8 cellular contexts compared by ENCODE assay signal in genomic region chr11:112024778-112025678, GRCh38. TPM values are rescaled to one million over a fixed set of nuclear protein-coding genes. Genes with fewer than 3 reads are reported as not detected.
A peak's percentile ranks its signal among the peaks of the same experiment; 100 is the strongest.
DNase-seq lines count a peak whose midpoint lies in the region; ATAC-seq and TF ChIP-seq lines count a peak whose summit lies in the region.

TSS of gene DLAT (plus strand) at chr11:112025408. CDS start at chr11:112025473, 65 bp downstream.

- no peaks in the 10 kb centered on the region for H3K9me3 ChIP-seq in GM23248 (ENCODE audit: low read depth)

- H3K4me1 Mint-ChIP-seq in natural killer cell treated with Interleukin-12 subunit alpha and Interleukin-12 subunit beta and Interleukin-15 and Interleukin-18, amount 100 ng/mL, for 72 hours (ENCODE audit: low read depth in 2 of 2) = peaks cover 17 to 18% of the 10 kb centered on the region in 2 donors
- H3K4me1 Mint-ChIP-seq in stimulated activated naive CD8-positive, alpha-beta T cell treated with anti-CD3 and anti-CD28 coated beads, Interleukin-15, Interleukin-2, amounts not matched to agents 100 ng/mL and 50 ng/mL, for 24 hours (ENCODE audit: low read depth) = peaks cover 28% of the 10 kb centered on the region

- peak within 1 kb of the TSS; percentile 98 for H3K4me3 Mint-ChIP-seq in natural killer cell treated with Interleukin-12 subunit alpha and Interleukin-12 subunit beta and Interleukin-15 and Interleukin-18, amount 100 ng/mL, for 72 hours
- H3K4me3 Mint-ChIP-seq in stimulated activated naive CD8-positive, alpha-beta T cell treated with anti-CD3 and anti-CD28 coated beads, Interleukin-15, Interleukin-2, amounts not matched to agents 100 ng/mL and 50 ng/mL, for 24 hours = peak within 1 kb of the TSS; percentile 99

- in situ Hi-C loops in GM23248 (cut with MboI) = no loop called here

- H3K27me3 ChIP-seq in GM23248 (replicated peaks; ENCODE audit: insufficient read depth) = no peaks in the 10 kb centered on the region

- peaks cover 11% of the 10 kb centered on the region for H3K79me2 ChIP-seq in GM23248 (ENCODE audit: insufficient read depth)

- H3K27me3 Mint-ChIP-seq in natural killer cell treated with Interleukin-12 subunit alpha and Interleukin-12 subunit beta and Interleukin-15 and Interleukin-18, amount 100 ng/mL, for 72 hours = no peaks in the 10 kb centered on the region
- H3K27me3 Mint-ChIP-seq in stimulated activated naive CD8-positive, alpha-beta T cell treated with anti-CD3 and anti-CD28 coated beads, Interleukin-15, Interleukin-2, amounts not matched to agents 100 ng/mL and 50 ng/mL, for 24 hours = no peaks in the 10 kb centered on the region

- TF ChIP-seq CTCF in fibroblast of pulmonary artery (IDR thresholded peaks at IDR 0.05; ENCODE audit: low read length, missing control alignments) = no peak

- peak within 1 kb of the TSS; percentile 94 to 99 for H3K27ac Mint-ChIP-seq in natural killer cell treated with Interleukin-12 subunit alpha and Interleukin-12 subunit beta and Interleukin-15 and Interleukin-18, amount 100 ng/mL, for 72 hours
- H3K27ac Mint-ChIP-seq in stimulated activated naive CD8-positive, alpha-beta T cell treated with anti-CD3 and anti-CD28 coated beads, Interleukin-15, Interleukin-2, amounts not matched to agents 100 ng/mL and 50 ng/mL, for 24 hours = peak within 1 kb of the TSS; percentile 99

- no peaks in the 10 kb centered on the region for H4K20me1 ChIP-seq in GM23248 (ENCODE audit: insufficient read depth)

- H2AFZ ChIP-seq in GM23248 = peak within 1 kb of the TSS; percentile 99

- H3K9me2 ChIP-seq in GM23248 (ENCODE audit: insufficient read depth) = no peaks in the 10 kb centered on the region

- peaks cover 5% of the 10 kb centered on the region; the same call in 1 of the 2 replicates for H3K36me3 ChIP-seq in GM23248 (ENCODE audit: low read depth)

- peak within 1 kb of the TSS; percentile 82 for H3K4me2 ChIP-seq in GM23248 (ENCODE audit: unreplicated experiment)

- H3K4me1 ChIP-seq in GM23248 (ENCODE audit: insufficient read depth) = 0 out of 2 replicates have a peak, but pooled peaks cover 6% of the 10 kb centered on the region

- WGBS in GM23248 (ENCODE audit: low coverage in 1 of 2, low lambda C conversion rate in 2 of 2, missing lambda C conversion rate in 2 of 2), 2 experiments = 1% methylated on average over 61 to 68 of the region's 71 CpGs

- DNase-seq in Daoy (ENCODE audit: low read depth) (peak; percentile 83), GM23248 (peak; percentile 90), Kasumi-1 (lab: John Stamatoyannopoulos, UW) (peak; percentile 77 to 91), RPMI8226 (peak; percentile 96), fibroblast of pulmonary artery (ENCODE audit: low read depth) (peak; percentile 83)
- DNase-seq in activated T-helper 1 cell treated with anti-CD3 and anti-CD28 coated beads, Interleukin-2, amount 50 U/mL, for 16 hours (ENCODE audit: low read depth in 1 of 2, low spot score in 1 of 2) = peak; percentile 63 to 68
- DNase-seq in natural killer cell treated with Interleukin-12 subunit alpha and Interleukin-12 subunit beta and Interleukin-15 and Interleukin-18, amount 100 ng/mL, for 72 hours (ENCODE audit: low spot score) = peak; percentile 91

- peak within 1 kb of the TSS; percentile 50 for H3K27ac ChIP-seq in GM23248

- H3K4me3 ChIP-seq in GM23248 (peak within 1 kb of the TSS; percentile 94), fibroblast of pulmonary artery (replicated peaks; ENCODE audit: low read depth, low read length) (peak within 1 kb of the TSS; percentile 89)

- peak within 1 kb of the TSS; percentile 86 for H3K9ac ChIP-seq in GM23248

- no peaks in the 10 kb centered on the region for H3K9me3 Mint-ChIP-seq in natural killer cell treated with Interleukin-12 subunit alpha and Interleukin-12 subunit beta and Interleukin-15 and Interleukin-18, amount 100 ng/mL, for 72 hours
- no peaks in the 10 kb centered on the region for H3K9me3 Mint-ChIP-seq in stimulated activated naive CD8-positive, alpha-beta T cell treated with anti-CD3 and anti-CD28 coated beads, Interleukin-15, Interleukin-2, amounts not matched to agents 100 ng/mL and 50 ng/mL, for 24 hours

- peaks cover 19% of the 10 kb centered on the region; the same call in 1 of the 2 replicates for H3F3A ChIP-seq in GM23248 (ENCODE audit: insufficient read depth)

- peak; percentile 95 for ATAC-seq in natural killer cell treated with Interleukin-12 subunit alpha and Interleukin-12 subunit beta and Interleukin-15 and Interleukin-18, amount 100 ng/mL, for 72 hours

- peaks cover 5% of the 10 kb centered on the region for H3K36me3 Mint-ChIP-seq in natural killer cell treated with Interleukin-12 subunit alpha and Interleukin-12 subunit beta and Interleukin-15 and Interleukin-18, amount 100 ng/mL, for 72 hours
- H3K36me3 Mint-ChIP-seq in stimulated activated naive CD8-positive, alpha-beta T cell treated with anti-CD3 and anti-CD28 coated beads, Interleukin-15, Interleukin-2, amounts not matched to agents 100 ng/mL and 50 ng/mL, for 24 hours (ENCODE audit: low read depth) = peaks cover 34% of the 10 kb centered on the region

RNA-seq across cellular contexts. Expression of gene DLAT, which starts in this region (rescaled TPM):
- 49.0 and 49.9 TPM in 2 replicates for total RNA-seq in Daoy (2014; rRNA removed; shearing (Covaris generic))
- 32.3 and 35.7 TPM in 2 replicates for total RNA-seq in GM23248 (2014; rRNA removed; shearing (Covaris generic))
- 33.4 and 36.0 TPM in 2 replicates for polyA plus RNA-seq in GM23248 (2016; fragmentation: Nextera tagmentation; extraction: Ambion mirVana)
- total RNA-seq in natural killer cell treated with Interleukin-12 subunit alpha and Interleukin-12 subunit beta and Interleukin-15 and Interleukin-18, amount 100 ng/mL, for 72 hours = 10 to 100 TPM; 37.3 to 40.9 TPM

Comparison
In these comparisons a context has a peak if more than half of its experiments do, and no peak if none do; other contexts are left out.
1. Peak in every context shown above with its lines: DNase-seq, ATAC-seq, H3K4me3 ChIP-seq and H3K27ac ChIP-seq.